Comparison of ENCODE assay signal across 10 cellular contexts in genomic region chr15:55829826-55830225, GRCh38.
DNase-seq lines count a peak whose midpoint lies in the region; ATAC-seq lines count a peak whose summit lies in the region.
"Had no signal": no experiment of that assay in that cellular context is flagged by ENCODE, and none has a peak within 500 bp of the region (broad histone marks: within the 10 kb centered on the region; RNA-seq: fewer than 3 reads in every experiment).

No MANE protein-coding gene starts in this region.

- peaks cover 23% of the 10 kb centered on the region for H3K4me1 Mint-ChIP-seq in activated CD4-positive, alpha-beta T cell treated with anti-CD3 and anti-CD28 coated beads, Interleukin-2, amount 10 ng/mL, durations not matched to agents 7 days and 5 days
- H3K4me1 Mint-ChIP-seq in natural killer cell treated with Interleukin-12 subunit alpha and Interleukin-12 subunit beta and Interleukin-15 and Interleukin-18, amount 100 ng/mL, for 72 hours (ENCODE audit: low read depth in 2 of 2): peaks cover 11 to 13% of the 10 kb centered on the region in 2 donors

- no peaks in the 10 kb centered on the region for H3K27me3 Mint-ChIP-seq in activated CD4-positive, alpha-beta T cell treated with anti-CD3 and anti-CD28 coated beads, Interleukin-2, amount 10 ng/mL, durations not matched to agents 7 days and 5 days
- no peaks in the 10 kb centered on the region for H3K27me3 Mint-ChIP-seq in natural killer cell treated with Interleukin-12 subunit alpha and Interleukin-12 subunit beta and Interleukin-15 and Interleukin-18, amount 100 ng/mL, for 72 hours

- POLR2A ChIA-PET in activated CD4-positive, alpha-beta T cell treated with anti-CD3 and anti-CD28 coated beads, Interleukin-2, amount 10 ng/mL, durations not matched to agents 7 days and 5 days (lab: Charles Lee): no interaction called here

- ATAC-seq in HG02870 (IDR thresholded peaks at IDR 0.05; ENCODE audit: unreplicated experiment) (peak; percentile 86), HG03097 (IDR thresholded peaks at IDR 0.05; ENCODE audit: low FRiP score, unreplicated experiment) (no peak)
- peak; percentile 78 to 91 for ATAC-seq in natural killer cell treated with Interleukin-12 subunit alpha and Interleukin-12 subunit beta and Interleukin-15 and Interleukin-18, amount 100 ng/mL, for 72 hours

- H3K36me3 Mint-ChIP-seq in activated CD4-positive, alpha-beta T cell treated with anti-CD3 and anti-CD28 coated beads, Interleukin-2, amount 10 ng/mL, durations not matched to agents 7 days and 5 days (ENCODE audit: low read depth): no peaks in the 10 kb centered on the region
- no peaks in the 10 kb centered on the region for H3K36me3 Mint-ChIP-seq in natural killer cell treated with Interleukin-12 subunit alpha and Interleukin-12 subunit beta and Interleukin-15 and Interleukin-18, amount 100 ng/mL, for 72 hours

- no peaks in the 10 kb centered on the region for H3K9me3 Mint-ChIP-seq in activated CD4-positive, alpha-beta T cell treated with anti-CD3 and anti-CD28 coated beads, Interleukin-2, amount 10 ng/mL, durations not matched to agents 7 days and 5 days
- no peaks in the 10 kb centered on the region for H3K9me3 Mint-ChIP-seq in natural killer cell treated with Interleukin-12 subunit alpha and Interleukin-12 subunit beta and Interleukin-15 and Interleukin-18, amount 100 ng/mL, for 72 hours

- DNase-seq in activated CD4-positive, alpha-beta T cell treated with anti-CD3 and anti-CD28 coated beads, Interleukin-2, amount 10 ng/mL, durations not matched to agents 7 days and 5 days: peak; percentile 25
- no peak for DNase-seq in activated CD4-positive, alpha-beta T cell treated with anti-CD3 and anti-CD28 coated beads for 4 hours
- DNase-seq in NOMO-1 treated with dmso at 0.1 percent for 144 hours (lab: John Stamatoyannopoulos, UW; ENCODE audit: unreplicated experiment): peak; percentile 36
- no peak for DNase-seq in natural killer cell treated with Interleukin-12 subunit alpha and Interleukin-12 subunit beta and Interleukin-15 and Interleukin-18, amount 100 ng/mL, for 72 hours (ENCODE audit: low spot score)
- DNase-seq in NCI-H146 treated with DMSO at 0.1 percent for 48 hours (lab: John Stamatoyannopoulos, UW; ENCODE audit: unreplicated experiment): no peak
- no peak for DNase-seq in NCI-H1092 (lab: John Stamatoyannopoulos, UW)
- DNase-seq: ACHN, NCI-H187 had no signal

- CTCF ChIA-PET in activated CD4-positive, alpha-beta T cell treated with anti-CD3 and anti-CD28 coated beads, Interleukin-2, amount 10 ng/mL, durations not matched to agents 7 days and 5 days (lab: Charles Lee): no interaction called here

- peak overlapping the region; percentile 76 for H3K27ac Mint-ChIP-seq in activated CD4-positive, alpha-beta T cell treated with anti-CD3 and anti-CD28 coated beads, Interleukin-2, amount 10 ng/mL, durations not matched to agents 7 days and 5 days
- peak overlapping the region; percentile 69 to 82 for H3K27ac Mint-ChIP-seq in natural killer cell treated with Interleukin-12 subunit alpha and Interleukin-12 subunit beta and Interleukin-15 and Interleukin-18, amount 100 ng/mL, for 72 hours

- H3K4me3 Mint-ChIP-seq in activated CD4-positive, alpha-beta T cell treated with anti-CD3 and anti-CD28 coated beads, Interleukin-2, amount 10 ng/mL, durations not matched to agents 7 days and 5 days: no peak overlapping the region
- peak overlapping the region; percentile 60 for H3K4me3 Mint-ChIP-seq in natural killer cell treated with Interleukin-12 subunit alpha and Interleukin-12 subunit beta and Interleukin-15 and Interleukin-18, amount 100 ng/mL, for 72 hours

Comparison
In these comparisons a context has a peak if more than half of its experiments do, and no peak if none do; other contexts are left out.
1. DNase-seq: peak in activated CD4-positive, alpha-beta T cell treated with anti-CD3 and anti-CD28 coated beads, Interleukin-2, amount 10 ng/mL, durations not matched to agents 7 days and 5 days (single experiment) and NOMO-1 treated with dmso at 0.1 percent for 144 hours (single experiment); none in activated CD4-positive, alpha-beta T cell treated with anti-CD3 and anti-CD28 coated beads for 4 hours (0 of 2), natural killer cell treated with Interleukin-12 subunit alpha and Interleukin-12 subunit beta and Interleukin-15 and Interleukin-18, amount 100 ng/mL, for 72 hours (single experiment), NCI-H146 treated with DMSO at 0.1 percent for 48 hours (single experiment) and NCI-H1092 (single experiment).